9 cellular contexts compared by ENCODE assay signal in genomic region chr3:193240850-193241706, GRCh38. TPM values are rescaled to one million over a fixed set of nuclear protein-coding genes. Genes with fewer than 3 reads are reported as not detected.
DNase-seq lines count a peak whose midpoint lies in the region; ATAC-seq and TF ChIP-seq lines count a peak whose summit lies in the region.
"Had no signal": no experiment of that assay in that cellular context is flagged by ENCODE, and none has a peak within 500 bp of the region (broad histone marks: within the 10 kb centered on the region; RNA-seq: fewer than 3 reads in every experiment).

Gene PLAAT1 (plus strand): TSS chr3:193241222. CDS start chr3:193255651, 14,429 bp downstream.

- POLR2A ChIA-PET in activated CD4-positive, alpha-beta T cell treated with anti-CD3 and anti-CD28 coated beads, Interleukin-2, amount 10 ng/mL, durations not matched to agents 7 days and 5 days (lab: Charles Lee) = no interaction called here
- POLR2A ChIA-PET in activated naive CD8-positive, alpha-beta T cell treated with anti-CD3 and anti-CD28 coated beads, Interleukin-2, amount 10 ng/mL, durations not matched to agents 7 days and 5 days (lab: Charles Lee) = no interaction called here

- H3K27ac ChIP-seq in heart right ventricle = peak within 1 kb of the TSS; percentile 62 to 88 (median 80)

- WGBS in heart right ventricle, 2 donors = 1% methylated on average over 86 to 93 of the region's 93 CpGs

- peak within 1 kb of the TSS; percentile 15 to 66 (median 54) for H3K4me3 ChIP-seq in heart right ventricle

- ATAC-seq in HG02870 (IDR thresholded peaks at IDR 0.05; ENCODE audit: unreplicated experiment) (peak; percentile 68), heart right ventricle (peak; percentile 90 to 97 (median 94))
- ATAC-seq in activated naive CD8-positive, alpha-beta T cell treated with anti-CD3 and anti-CD28 coated beads, Interleukin-2, amount 10 ng/mL, durations not matched to agents 7 days and 5 days (ENCODE audit: low read depth) = peak; percentile 56

- peaks cover 41% of the 10 kb centered on the region for H3K27me3 Mint-ChIP-seq in activated CD4-positive, alpha-beta T cell treated with anti-CD3 and anti-CD28 coated beads, Interleukin-2, amount 10 ng/mL, durations not matched to agents 7 days and 5 days
- peaks cover 41% of the 10 kb centered on the region for H3K27me3 Mint-ChIP-seq in activated naive CD8-positive, alpha-beta T cell treated with anti-CD3 and anti-CD28 coated beads, Interleukin-2, amount 10 ng/mL, durations not matched to agents 7 days and 5 days

- no peaks in the 10 kb centered on the region for H3K36me3 ChIP-seq in heart right ventricle

- no peak for TF ChIP-seq CTCF in heart right ventricle (IDR thresholded peaks at IDR 0.05)

- intact Hi-C loops in heart right ventricle (cut with DNase I) (no loop called here), posterior cingulate gyrus (cut with DNase I) (no loop called here)

- peak within 1 kb of the TSS; percentile 27 for H3K4me3 Mint-ChIP-seq in activated CD4-positive, alpha-beta T cell treated with anti-CD3 and anti-CD28 coated beads, Interleukin-2, amount 10 ng/mL, durations not matched to agents 7 days and 5 days
- peak within 1 kb of the TSS; percentile 46 for H3K4me3 Mint-ChIP-seq in activated naive CD8-positive, alpha-beta T cell treated with anti-CD3 and anti-CD28 coated beads, Interleukin-2, amount 10 ng/mL, durations not matched to agents 7 days and 5 days

- no peak for DNase-seq in activated CD4-positive, alpha-beta T cell treated with anti-CD3 and anti-CD28 coated beads, Interleukin-2, amount 10 ng/mL, durations not matched to agents 7 days and 5 days
- DNase-seq in activated CD4-positive, alpha-beta T cell treated with anti-CD3 and anti-CD28 coated beads for 4 hours = no peak
- DNase-seq in NCI-H2196 treated with DMSO at 0.1 percent for 48 hours (lab: John Stamatoyannopoulos, UW; ENCODE audit: unreplicated experiment) (peak; percentile 98), heart right ventricle (peak; percentile 61 to 79), posterior cingulate gyrus (peak; percentile 29 to 92 (median 56)), cerebellar nuclear complex (lab: John Stamatoyannopoulos, UW) (no peak)
- DNase-seq in activated naive CD8-positive, alpha-beta T cell treated with anti-CD3 and anti-CD28 coated beads, Interleukin-2, amount 10 ng/mL, durations not matched to agents 7 days and 5 days = peak; percentile 32
- DNase-seq: CD4-positive, CD25-positive, alpha-beta regulatory T cell had no signal

- H3K9me3 ChIP-seq in heart right ventricle = no peaks in the 10 kb centered on the region

- H3K9me3 Mint-ChIP-seq in activated CD4-positive, alpha-beta T cell treated with anti-CD3 and anti-CD28 coated beads, Interleukin-2, amount 10 ng/mL, durations not matched to agents 7 days and 5 days = no peaks in the 10 kb centered on the region
- no peaks in the 10 kb centered on the region for H3K9me3 Mint-ChIP-seq in activated naive CD8-positive, alpha-beta T cell treated with anti-CD3 and anti-CD28 coated beads, Interleukin-2, amount 10 ng/mL, durations not matched to agents 7 days and 5 days

- H3K4me1 ChIP-seq in heart right ventricle = peaks cover 0 to 13% (median 4%) of the 10 kb centered on the region in 9 donors

- no peaks in the 10 kb centered on the region for H3K4me1 Mint-ChIP-seq in activated CD4-positive, alpha-beta T cell treated with anti-CD3 and anti-CD28 coated beads, Interleukin-2, amount 10 ng/mL, durations not matched to agents 7 days and 5 days
- peaks cover 2% of the 10 kb centered on the region for H3K4me1 Mint-ChIP-seq in activated naive CD8-positive, alpha-beta T cell treated with anti-CD3 and anti-CD28 coated beads, Interleukin-2, amount 10 ng/mL, durations not matched to agents 7 days and 5 days

- H3K27ac Mint-ChIP-seq in activated CD4-positive, alpha-beta T cell treated with anti-CD3 and anti-CD28 coated beads, Interleukin-2, amount 10 ng/mL, durations not matched to agents 7 days and 5 days = no peak within 1 kb of the TSS
- H3K27ac Mint-ChIP-seq in activated naive CD8-positive, alpha-beta T cell treated with anti-CD3 and anti-CD28 coated beads, Interleukin-2, amount 10 ng/mL, durations not matched to agents 7 days and 5 days = no peak within 1 kb of the TSS

- CTCF ChIA-PET in activated CD4-positive, alpha-beta T cell treated with anti-CD3 and anti-CD28 coated beads, Interleukin-2, amount 10 ng/mL, durations not matched to agents 7 days and 5 days (lab: Charles Lee) = no interaction called here

- H3K36me3 Mint-ChIP-seq in activated CD4-positive, alpha-beta T cell treated with anti-CD3 and anti-CD28 coated beads, Interleukin-2, amount 10 ng/mL, durations not matched to agents 7 days and 5 days (ENCODE audit: low read depth) = no peaks in the 10 kb centered on the region
- no peaks in the 10 kb centered on the region for H3K36me3 Mint-ChIP-seq in activated naive CD8-positive, alpha-beta T cell treated with anti-CD3 and anti-CD28 coated beads, Interleukin-2, amount 10 ng/mL, durations not matched to agents 7 days and 5 days
- H3K36me3 Mint-ChIP-seq: CD4-positive, CD25-positive, alpha-beta regulatory T cell had no signal

- peaks cover 0 to 27% (median 0%) of the 10 kb centered on the region in 7 donors for H3K27me3 ChIP-seq in heart right ventricle

RNA-seq across cellular contexts. Expression of gene PLAAT1, which starts in this region (rescaled TPM):
- total RNA-seq in activated CD4-positive, alpha-beta T cell treated with anti-CD3 and anti-CD28 coated beads, Interleukin-2, amount 10 ng/mL, durations not matched to agents 7 days and 5 days = not detected
- total RNA-seq in activated naive CD8-positive, alpha-beta T cell treated with anti-CD3 and anti-CD28 coated beads, Interleukin-2, amount 10 ng/mL, durations not matched to agents 7 days and 5 days = not detected
- total RNA-seq in heart right ventricle = 10 to 100 TPM in 2 of 10 donors, 1 to 10 TPM in 8; 4.5 to 11.3 (median 7.7) TPM
- polyA plus RNA-seq in heart right ventricle = 1 to 10 TPM; 1.0 to 7.0 TPM
- total RNA-seq: CD4-positive, CD25-positive, alpha-beta regulatory T cell had no signal
- polyA plus RNA-seq: CD4-positive, CD25-positive, alpha-beta regulatory T cell had no signal

Comparison
In these comparisons a context has a peak if more than half of its experiments do, and no peak if none do; other contexts are left out.
1. RNA of gene PLAAT1 (total RNA-seq): 4.5 to 11.3 TPM in heart right ventricle; not detected in activated naive CD8-positive, alpha-beta T cell treated with anti-CD3 and anti-CD28 coated beads, Interleukin-2, amount 10 ng/mL, durations not matched to agents 7 days and 5 days and not detected in activated CD4-positive, alpha-beta T cell treated with anti-CD3 and anti-CD28 coated beads, Interleukin-2, amount 10 ng/mL, durations not matched to agents 7 days and 5 days; every median in the first group is over 4 times any median in the second.
2. Peak in DNase-seq and ATAC-seq in activated naive CD8-positive, alpha-beta T cell treated with anti-CD3 and anti-CD28 coated beads, Interleukin-2, amount 10 ng/mL, durations not matched to agents 7 days and 5 days; RNA of the gene not detected or under 1 TPM.
3. DNase-seq: peak in NCI-H2196 treated with DMSO at 0.1 percent for 48 hours (single experiment), heart right ventricle (2 of 2) and posterior cingulate gyrus (10 of 10); none in activated CD4-positive, alpha-beta T cell treated with anti-CD3 and anti-CD28 coated beads, Interleukin-2, amount 10 ng/mL, durations not matched to agents 7 days and 5 days (single experiment), activated CD4-positive, alpha-beta T cell treated with anti-CD3 and anti-CD28 coated beads for 4 hours (0 of 2) and cerebellar nuclear complex (0 of 2).
4. Peak in every context shown above with its lines, with median percentiles within 50 percentile points of each other: ATAC-seq.